ENCODE assay signal across 26 cellular contexts in genomic region chr17:81807210-81807719, GRCh38. TPM values are rescaled to one million over a fixed set of nuclear protein-coding genes. Genes with fewer than 3 reads are reported as not detected.
"Had no signal": no experiment of that assay in that cellular context is flagged by ENCODE, and none has a peak within 500 bp of the region (broad histone marks: within the 10 kb centered on the region; RNA-seq: fewer than 3 reads in every experiment).

No MANE protein-coding gene starts in this region.

- H3K9me3 Mint-ChIP-seq: activated CD4-positive, alpha-beta memory T cell treated with anti-CD3 and anti-CD28 coated beads, Interleukin-2, amount 10 ng/mL, durations not matched to agents 7 days and 5 days; activated naive CD4-positive, alpha-beta T cell treated with anti-CD3 and anti-CD28 coated beads, Interleukin-2, amount 50 U/mL, for 24 hours; activated naive CD8-positive, alpha-beta T cell treated with anti-CD3 and anti-CD28 coated beads, Interleukin-2, amount 50 U/mL, for 24 hours; activated T-helper 2 cell treated with anti-CD3 and anti-CD28 coated beads, Interferon-gamma antibody, Interleukin-2, Interleukin-4, amounts not matched to agents 10 μg/mL and 5 μg/mL and 100 μg/mL, durations not matched to agents 14 hours and 24 hours and 36 hours had no signal

- FAIRE-seq: bronchial epithelial cell had no signal

- H3K4me3 ChIP-seq: ascending aorta, body of pancreas, coronary artery had no signal

- H3K27ac Mint-ChIP-seq: activated CD4-positive, alpha-beta memory T cell treated with anti-CD3 and anti-CD28 coated beads, Interleukin-2, amount 10 ng/mL, durations not matched to agents 7 days and 5 days; activated naive CD4-positive, alpha-beta T cell treated with anti-CD3 and anti-CD28 coated beads, Interleukin-2, amount 50 U/mL, for 24 hours; activated naive CD8-positive, alpha-beta T cell treated with anti-CD3 and anti-CD28 coated beads, Interleukin-2, amount 50 U/mL, for 24 hours; activated T-helper 2 cell treated with anti-CD3 and anti-CD28 coated beads, Interferon-gamma antibody, Interleukin-2, Interleukin-4, amounts not matched to agents 10 μg/mL and 5 μg/mL and 100 μg/mL, durations not matched to agents 14 hours and 24 hours and 36 hours had no signal

- H3K4me1 Mint-ChIP-seq: activated CD4-positive, alpha-beta memory T cell treated with anti-CD3 and anti-CD28 coated beads, Interleukin-2, amount 10 ng/mL, durations not matched to agents 7 days and 5 days; activated naive CD4-positive, alpha-beta T cell treated with anti-CD3 and anti-CD28 coated beads, Interleukin-2, amount 50 U/mL, for 24 hours had no signal

- H3K27ac ChIP-seq: ascending aorta, body of pancreas, coronary artery, VCaP had no signal

- H3K36me3 Mint-ChIP-seq: activated naive CD4-positive, alpha-beta T cell treated with anti-CD3 and anti-CD28 coated beads, Interleukin-2, amount 50 U/mL, for 24 hours had no signal

- H3K36me3 ChIP-seq: ascending aorta had no signal

- H3K4me3 Mint-ChIP-seq: activated CD4-positive, alpha-beta memory T cell treated with anti-CD3 and anti-CD28 coated beads, Interleukin-2, amount 10 ng/mL, durations not matched to agents 7 days and 5 days; activated naive CD4-positive, alpha-beta T cell treated with anti-CD3 and anti-CD28 coated beads, Interleukin-2, amount 50 U/mL, for 24 hours; activated naive CD8-positive, alpha-beta T cell treated with anti-CD3 and anti-CD28 coated beads, Interleukin-2, amount 50 U/mL, for 24 hours had no signal

- ATAC-seq: activated naive CD8-positive, alpha-beta T cell treated with anti-CD3 and anti-CD28 coated beads, Interleukin-2, amount 50 U/mL, for 24 hours; body of pancreas had no signal

- H3K9me3 ChIP-seq: ascending aorta, body of pancreas had no signal

- DNase-seq: activated CD4-positive, alpha-beta memory T cell treated with anti-CD3 and anti-CD28 coated beads, Interleukin-2, amount 10 ng/mL, durations not matched to agents 7 days and 5 days; activated CD4-positive, alpha-beta T cell treated with anti-CD3 and anti-CD28 coated beads, Interleukin-2, amount 50 U/mL, for 1 hour; activated CD4-positive, CD25-positive, alpha-beta regulatory T cell; activated naive CD8-positive, alpha-beta T cell treated with anti-CD3 and anti-CD28 coated beads, Interleukin-2, amount 50 U/mL, for 24 hours; activated T-cell treated with anti-CD3 and anti-CD28 coated beads for 4 hours; activated T-cell treated with anti-CD3 and anti-CD28 coated beads, Interleukin-2, amount 50 U/mL, for 48 hours; amniotic stem cell; body of pancreas; central memory CD4-positive, alpha-beta T cell; NCI-H1092; NCI-H1930; NCI-H2107; NCI-H510A treated with DMSO at 0.1 percent for 48 hours; NK-92 treated with Interleukin-12 subunit alpha and Interleukin-12 subunit beta, amount 100 ng/mL, for 24 hours; SIG-M5; T-helper 1 cell had no signal

RNA-seq across cellular contexts. Expression of gene GCGR, which starts 3.3 kb away (rescaled TPM):
- total RNA-seq: activated CD4-positive, alpha-beta memory T cell treated with anti-CD3 and anti-CD28 coated beads, Interleukin-2, amount 10 ng/mL, durations not matched to agents 7 days and 5 days; activated CD8-positive, alpha-beta memory T cell treated with anti-CD3 and anti-CD28 coated beads for 36 hours; activated T-helper 2 cell treated with anti-CD3 and anti-CD28 coated beads, Interferon-gamma antibody, Interleukin-2, Interleukin-4, amounts not matched to agents 10 μg/mL and 5 μg/mL and 100 μg/mL, durations not matched to agents 14 hours and 24 hours and 36 hours; ascending aorta; bronchial epithelial cell; chondrocyte; MCF 10A had no signal

RNA-seq across cellular contexts. Expression of gene PPP1R27, which starts 27.6 kb away (rescaled TPM):
- total RNA-seq: activated CD4-positive, alpha-beta memory T cell treated with anti-CD3 and anti-CD28 coated beads, Interleukin-2, amount 10 ng/mL, durations not matched to agents 7 days and 5 days; activated CD8-positive, alpha-beta memory T cell treated with anti-CD3 and anti-CD28 coated beads for 36 hours; activated T-helper 2 cell treated with anti-CD3 and anti-CD28 coated beads, Interferon-gamma antibody, Interleukin-2, Interleukin-4, amounts not matched to agents 10 μg/mL and 5 μg/mL and 100 μg/mL, durations not matched to agents 14 hours and 24 hours and 36 hours; ascending aorta; body of pancreas; bronchial epithelial cell; chondrocyte; MCF 10A; T-helper 2 cell treated with Interferon-gamma antibody and Interleukin-4, amounts not matched to agents 100 ng/mL and 5 ng/mL, for 36 hours had no signal
